ENCODE assay signal across 11 cellular contexts in genomic region chr12:82688619-82689018, GRCh38. TPM values are rescaled to one million over a fixed set of nuclear protein-coding genes. Genes with fewer than 3 reads are reported as not detected.
DNase-seq lines count a peak whose midpoint lies in the region; ATAC-seq, FAIRE-seq and TF ChIP-seq lines count a peak whose summit lies in the region.
"Had no signal": no experiment of that assay in that cellular context is flagged by ENCODE, and none has a peak within 500 bp of the region (broad histone marks: within the 10 kb centered on the region; RNA-seq: fewer than 3 reads in every experiment).

No MANE protein-coding gene starts in this region.

- H3K79me1 ChIP-seq in mesenchymal stem cell (replicated peaks; ENCODE audit: low read length, poor library complexity, severe bottlenecking): peaks cover 4% of the 10 kb centered on the region

- peaks cover 5% of the 10 kb centered on the region for H3K27me3 Mint-ChIP-seq in activated T-helper 17 cell treated with anti-CD3 and anti-CD28 coated beads, Interleukin-2, amount 50 U/mL, for 72 hours

- H2BK5ac ChIP-seq in mesenchymal stem cell (ENCODE audit: low read depth, low read length, poor library complexity, severe bottlenecking): no peak overlapping the region

- H3K4me3 ChIP-seq in A673 (ENCODE audit: low read depth, low read length, poor library complexity, severe bottlenecking) (peak overlapping the region; percentile 69), mesenchymal stem cell (ENCODE audit: insufficient read depth in 1 of 2, low read depth in 1 of 2, low read length in 2 of 2) (peak overlapping the region in 1 of 2 experiments; percentile 97), prostate gland (peak overlapping the region in 1 of 2 donors; percentile 89)

- no peak overlapping the region for H2BK12ac ChIP-seq in mesenchymal stem cell (ENCODE audit: low read length in 2 of 2)

- no peak overlapping the region for H3K18ac ChIP-seq in mesenchymal stem cell (ENCODE audit: low read depth in 1 of 2, low read length in 2 of 2)

- H4K8ac ChIP-seq in mesenchymal stem cell (ENCODE audit: low read length): no peak overlapping the region

- TF ChIP-seq POLR2A in prostate gland (IDR thresholded peaks at IDR 0.05): no peak

- peak overlapping the region; percentile 97 for H3K4me3 Mint-ChIP-seq in activated T-helper 17 cell treated with anti-CD3 and anti-CD28 coated beads, Interleukin-2, amount 50 U/mL, for 72 hours

- no peak overlapping the region for H3K4me2 ChIP-seq in mesenchymal stem cell (ENCODE audit: low read length, poor library complexity, severe bottlenecking)

- no peak overlapping the region for H4K91ac ChIP-seq in mesenchymal stem cell (ENCODE audit: low read length)

- no peak overlapping the region for H2AFZ ChIP-seq in mesenchymal stem cell (ENCODE audit: low read depth, low read length)

- no peak overlapping the region for H2AK5ac ChIP-seq in mesenchymal stem cell (ENCODE audit: low read length, severe bottlenecking)

- H3K36me3 ChIP-seq in A673 (ENCODE audit: insufficient read depth, low read length, poor library complexity, severe bottlenecking) (no peaks in the 10 kb centered on the region), mesenchymal stem cell (ENCODE audit: control insufficient read depth in 1 of 2, insufficient read depth in 2 of 2, low read depth in 1 of 2, low read length in 2 of 2) (no peaks in the 10 kb centered on the region), prostate gland (no peaks in the 10 kb centered on the region)

- TF ChIP-seq CTCF in A673 (conservative IDR thresholded peaks at IDR 0.05; ENCODE audit: low read depth, low read length) (no peak), prostate gland (IDR thresholded peaks at IDR 0.05) (no peak), GM13977 (IDR thresholded peaks at IDR 0.05; ENCODE audit: extremely low read depth, insufficient read depth, missing control alignments) (no peak)

- 65% methylated on average over 7 of the region's 7 CpGs for WGBS in mesenchymal stem cell
- 54% methylated on average over 7 of the region's 7 CpGs for WGBS in prostate gland

- H3K27me3 ChIP-seq in A673 (replicated peaks; ENCODE audit: insufficient read depth, low read depth, low read length, poor library complexity) (no peaks in the 10 kb centered on the region), mesenchymal stem cell (ENCODE audit: control insufficient read depth in 1 of 2, insufficient read depth in 1 of 2, low read length in 2 of 2) (peaks cover 0 to 6% of the 10 kb centered on the region in 2 experiments), prostate gland (replicated peaks; ENCODE audit: insufficient read depth) (no peaks in the 10 kb centered on the region)

- POLR2A ChIA-PET in A673 (lab: Charles Lee; ENCODE audit: low non-redundant PET): no interaction called here

- H3K4ac ChIP-seq in mesenchymal stem cell (ENCODE audit: low read depth in 1 of 2, low read length in 2 of 2): no peak overlapping the region

- no peak overlapping the region for H3K23ac ChIP-seq in mesenchymal stem cell (ENCODE audit: low read length in 2 of 2)

- H3K9me3 Mint-ChIP-seq in activated T-helper 17 cell treated with anti-CD3 and anti-CD28 coated beads, Interleukin-2, amount 50 U/mL, for 72 hours: no peaks in the 10 kb centered on the region

- H3K4me1 ChIP-seq in A673 (ENCODE audit: insufficient read depth, low read length, poor library complexity, severe bottlenecking) (peaks cover 9% of the 10 kb centered on the region), mesenchymal stem cell (ENCODE audit: control insufficient read depth, insufficient read depth, low read depth, low read length) (peaks cover 2% of the 10 kb centered on the region), prostate gland (replicated peaks) (no peaks in the 10 kb centered on the region)

- peak overlapping the region; percentile 91 for H3K9ac ChIP-seq in mesenchymal stem cell (ENCODE audit: low read length)

- ATAC-seq in activated T-helper 17 cell treated with anti-CD3 and anti-CD28 coated beads, Interleukin-2, amount 50 U/mL, for 72 hours (replicated peaks): no peak
- ATAC-seq: esophagus mucosa had no signal

- no peak overlapping the region for H2BK120ac ChIP-seq in mesenchymal stem cell (ENCODE audit: low read depth, low read length)

- in situ Hi-C loops in GM13977 (cut with MboI; ENCODE audit: low pct_unique_long_range_greater_than_20kb, low sequenced_read_pairs, unreplicated experiment): loop anchor here (25.0 kb wide), 1 partner anchor 1124 kb away; no protein-coding TSS in a partner anchor

- H3K9me3 ChIP-seq in A673 (ENCODE audit: low read depth, low read length, poor library complexity, severe bottlenecking) (no peaks in the 10 kb centered on the region), mesenchymal stem cell (ENCODE audit: control insufficient read depth, low read length) (no peaks in the 10 kb centered on the region), prostate gland (no peaks in the 10 kb centered on the region)

- peak; percentile 26 for FAIRE-seq in GM19239 (lab: Jason Lieb, UNC)

- H3K36me3 Mint-ChIP-seq in activated T-helper 17 cell treated with anti-CD3 and anti-CD28 coated beads, Interleukin-2, amount 50 U/mL, for 72 hours (ENCODE audit: low read depth): peaks cover 15% of the 10 kb centered on the region

- peaks cover 8% of the 10 kb centered on the region for H3K4me1 Mint-ChIP-seq in activated T-helper 17 cell treated with anti-CD3 and anti-CD28 coated beads, Interleukin-2, amount 50 U/mL, for 72 hours

- peak; percentile 20 for DNase-seq in A673 (ENCODE audit: low spot score)
- no peak for DNase-seq in GM19239 (ENCODE audit: insufficient read length, low spot score)
- no peak for DNase-seq in mesenchymal stem cell
- no peak for DNase-seq in activated CD4-positive, CD25-positive, alpha-beta regulatory T cell treated with anti-CD3 and anti-CD28 coated beads, Interleukin-2, amount 50 U/mL, for 72 hours
- DNase-seq in prostate gland (ENCODE audit: low spot score): no peak
- no peak for DNase-seq in NCI-H510A treated with DMSO at 0.1 percent for 48 hours (lab: John Stamatoyannopoulos, UW)
- no peak for DNase-seq in GM13977 (ENCODE audit: low spot score)
- DNase-seq: GOT3, NCI-H1048 had no signal

- H3K27ac ChIP-seq in A673 (ENCODE audit: low read depth, low read length, poor library complexity, severe bottlenecking): no peak overlapping the region
- H3K27ac ChIP-seq in mesenchymal stem cell (ENCODE audit: low read length, poor library complexity, severe bottlenecking): no peak overlapping the region
- peak overlapping the region in 1 of 2 donors; percentile 96 for H3K27ac ChIP-seq in prostate gland

- H3K14ac ChIP-seq in mesenchymal stem cell (ENCODE audit: low read length in 2 of 2): no peak overlapping the region

- no peak overlapping the region for H3K27ac Mint-ChIP-seq in activated T-helper 17 cell treated with anti-CD3 and anti-CD28 coated beads, Interleukin-2, amount 50 U/mL, for 72 hours

- no peak overlapping the region for H2BK15ac ChIP-seq in mesenchymal stem cell (ENCODE audit: low read depth, poor library complexity, severe bottlenecking)

- BruUV-seq in A673 (replicated peaks; lab: Mats Ljungman, UMichigan): no TSS peak

- intact Hi-C loops in A673 (cut with micrococcal nuclease; ENCODE audit: unreplicated experiment) (loop anchor here (5.0 to 10.0 kb wide), 8 partner anchors 106 to 1814 kb away; no protein-coding TSS in a partner anchor), prostate gland (cut with DNase I) (no loop called here)

- CTCF ChIA-PET in A673 (lab: Charles Lee): no interaction called here

RNA-seq across cellular contexts. Expression of gene TMTC2, which starts 1.9 kb away (rescaled TPM):
- total RNA-seq in A673 (2021) (3.3 and 3.7 TPM in 2 replicates), prostate gland (10 to 100 TPM; 19.0 to 30.7 TPM)
- total RNA-seq in activated T-helper 17 cell treated with anti-CD3 and anti-CD28 coated beads, Interleukin-2, amount 50 U/mL, for 72 hours: 10 to 100 TPM in 1 of 2 donors, 1 to 10 TPM in 1; 5.8 to 11.2 TPM
- polyA plus RNA-seq in mesenchymal stem cell (2013, experiment 1 of 2): 0.54 TPM
- 0.64 TPM for polyA plus RNA-seq in mesenchymal stem cell (2013, experiment 2 of 2)
